1 cellular context compared by ENCODE assay signal in genomic region chr1:25588786-25589185, GRCh38. TPM values are rescaled to one million over a fixed set of nuclear protein-coding genes. Genes with fewer than 3 reads are reported as not detected.
"Had no signal": no experiment of that assay in that cellular context is flagged by ENCODE, and none has a peak within 500 bp of the region (broad histone marks: within the 10 kb centered on the region; RNA-seq: fewer than 3 reads in every experiment).

No MANE protein-coding gene starts in this region.

RNA-seq across cellular contexts. Expression of gene MAN1C1, which starts 27.8 kb away (rescaled TPM):
- total RNA-seq: MCF 10A had no signal
